ENCODE assay signal across 24 cellular contexts in the genomic region with DNA sequence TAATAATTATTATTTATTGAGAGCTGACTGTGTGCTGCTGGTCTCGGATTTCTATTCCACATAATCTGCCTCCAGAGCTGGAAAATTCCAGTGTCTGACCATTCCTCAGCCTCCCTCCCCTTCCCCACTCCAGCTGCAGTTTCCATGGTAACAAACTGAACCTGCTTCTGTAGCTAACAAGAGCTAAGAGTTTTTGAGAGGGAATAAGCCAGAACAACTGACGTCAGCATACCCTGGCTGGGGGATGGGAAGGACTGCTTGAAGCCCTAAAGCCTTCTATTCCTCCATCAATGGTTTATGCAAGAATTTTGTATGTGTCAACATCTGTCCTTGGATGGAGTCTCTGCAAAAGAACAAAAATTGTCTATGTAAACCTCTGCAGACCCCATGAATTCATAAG. TPM values are rescaled to one million over a fixed set of nuclear protein-coding genes. Genes with fewer than 3 reads are reported as not detected.
"Had no signal": no experiment of that assay in that cellular context is flagged by ENCODE, and none has a peak within 500 bp of the region (broad histone marks: within the 10 kb centered on the region; RNA-seq: fewer than 3 reads in every experiment).

No MANE protein-coding gene starts in this region.

- ATAC-seq: activated CD8-positive, alpha-beta memory T cell treated with anti-CD3 and anti-CD28 coated beads, Interleukin-2, amount 10 ng/mL, durations not matched to agents 7 days and 5 days; left lung; sciatic nerve; stimulated activated naive CD8-positive, alpha-beta T cell treated with anti-CD3 and anti-CD28 coated beads, Interleukin-15, amount 100 ng/mL, for 72 hours had no signal

- H3K4me1 ChIP-seq: ascending aorta, colonic mucosa, left lung, suprapubic skin had no signal

- H3K36me3 ChIP-seq: ascending aorta, colonic mucosa, left lung, suprapubic skin had no signal

- H3K4me3 ChIP-seq: ascending aorta, colonic mucosa, left lung, smooth muscle cell, suprapubic skin had no signal

- H3K27ac ChIP-seq: ascending aorta, colonic mucosa, epithelial cell of prostate, left lung, suprapubic skin had no signal

- DNase-seq: activated B cell treated with CpG ODN at 0.5 μM for 24 hours; activated CD4-positive, alpha-beta memory T cell treated with anti-CD3 and anti-CD28 coated beads, Interleukin-2, amount 10 ng/mL, durations not matched to agents 7 days and 5 days; activated CD4-positive, alpha-beta T cell treated with anti-CD3 and anti-CD28 coated beads for 48 hours; activated CD8-positive, alpha-beta memory T cell treated with anti-CD3 and anti-CD28 coated beads, Interleukin-2, amount 10 ng/mL, durations not matched to agents 7 days and 5 days; activated naive CD4-positive, alpha-beta T cell treated with Interleukin-2 at 50 U/mL for 16 hours; colonic mucosa; endodermal cell; foreskin fibroblast; hippocampal formation; kidney; left lung; stimulated activated CD4-positive, alpha-beta T cell treated with anti-CD3 and anti-CD28 coated beads, Interleukin-4, amount 100 ng/mL, for 1 hour; stimulated activated naive CD8-positive, alpha-beta T cell treated with anti-CD3 and anti-CD28 coated beads, Interleukin-15, amount 100 ng/mL, for 72 hours; trophoblast cell had no signal

- H3K9me3 ChIP-seq: colonic mucosa had no signal

- H3K27me3 ChIP-seq: ascending aorta, colonic mucosa, suprapubic skin had no signal

RNA-seq across cellular contexts. Expression of a gene that starts 26.0 kb away (rescaled TPM):
- total RNA-seq: activated B cell treated with CpG ODN at 0.5 μM for 24 hours; activated CD4-positive, alpha-beta memory T cell treated with anti-CD3 and anti-CD28 coated beads, Interleukin-2, amount 10 ng/mL, durations not matched to agents 7 days and 5 days; activated CD8-positive, alpha-beta memory T cell treated with anti-CD3 and anti-CD28 coated beads, Interleukin-2, amount 10 ng/mL, durations not matched to agents 7 days and 5 days; activated T-helper 2 cell treated with anti-CD3 and anti-CD28 coated beads, Interferon-gamma antibody, Interleukin-2, Interleukin-4, amounts not matched to agents 10 μg/mL and 5 μg/mL and 100 μg/mL, durations not matched to agents 14 hours and 24 hours and 36 hours; endodermal cell; neural crest cell; osteocyte had no signal
- polyA plus RNA-seq: smooth muscle cell had no signal

RNA-seq across cellular contexts. Expression of a gene that starts 26.0 kb away (rescaled TPM):
- total RNA-seq: activated B cell treated with CpG ODN at 0.5 μM for 24 hours; activated CD4-positive, alpha-beta memory T cell treated with anti-CD3 and anti-CD28 coated beads, Interleukin-2, amount 10 ng/mL, durations not matched to agents 7 days and 5 days; activated CD8-positive, alpha-beta memory T cell treated with anti-CD3 and anti-CD28 coated beads, Interleukin-2, amount 10 ng/mL, durations not matched to agents 7 days and 5 days; activated T-helper 2 cell treated with anti-CD3 and anti-CD28 coated beads, Interferon-gamma antibody, Interleukin-2, Interleukin-4, amounts not matched to agents 10 μg/mL and 5 μg/mL and 100 μg/mL, durations not matched to agents 14 hours and 24 hours and 36 hours; ascending aorta; colonic mucosa; endodermal cell; lung microvascular endothelial cell; neural crest cell; osteocyte; pulmonary artery endothelial cell; smooth muscle cell had no signal
- polyA plus RNA-seq: smooth muscle cell had no signal
